ENCODE assay signal across 9 cellular contexts in genomic region chr13:102021777-102022176, GRCh38.
"Had no signal": no experiment of that assay in that cellular context is flagged by ENCODE, and none has a peak within 500 bp of the region (broad histone marks: within the 10 kb centered on the region; RNA-seq: fewer than 3 reads in every experiment).

No MANE protein-coding gene starts in this region.

- H3K9ac ChIP-seq: GM23248 had no signal

- H3K4me1 ChIP-seq: HAP-1 had no signal

- H3K4me3 ChIP-seq: GM23248, HAP-1 had no signal

- H2AFZ ChIP-seq: GM23248 had no signal

- H3K27ac ChIP-seq: GM23248, HL-60 had no signal

- ATAC-seq: HCT116, HepG2 had no signal

- H3K36me3 ChIP-seq: HAP-1 had no signal

- DNase-seq: GM23248, GOT3, H7, HFFc6, KBM-7 had no signal

- H3K9me3 ChIP-seq: HAP-1 had no signal
